ENCODE assay signal across 11 cellular contexts in the genomic region with DNA sequence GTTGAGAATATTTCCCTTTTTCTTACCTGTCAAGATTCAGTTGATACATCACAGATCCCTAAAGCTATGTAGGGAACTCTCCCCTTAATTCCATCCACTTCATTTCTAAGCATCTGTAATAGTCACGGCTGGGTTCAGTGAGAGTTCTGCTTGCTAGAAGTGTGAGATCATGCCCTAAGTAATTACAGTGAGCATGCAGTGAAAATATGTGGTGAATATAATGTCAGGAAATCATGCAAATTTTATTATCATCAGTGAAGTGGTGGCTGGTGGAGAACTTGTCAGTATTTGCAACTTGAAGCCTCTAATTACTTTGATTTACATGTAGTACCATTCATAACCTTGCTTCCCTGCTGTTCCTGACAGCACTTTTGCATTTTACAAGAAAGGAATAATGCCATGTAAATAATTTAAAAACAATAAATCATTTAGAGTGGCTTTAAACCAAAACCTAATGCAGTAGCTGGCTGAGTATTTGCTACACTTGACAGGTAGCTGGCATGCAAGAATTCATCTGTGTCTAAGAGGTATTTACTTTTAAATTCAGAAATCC. TPM values are rescaled to one million over a fixed set of nuclear protein-coding genes. Genes with fewer than 3 reads are reported as not detected.
DNase-seq lines count a peak whose midpoint lies in the region; ATAC-seq and TF ChIP-seq lines count a peak whose summit lies in the region.
"Had no signal": no experiment of that assay in that cellular context is flagged by ENCODE, and none has a peak within 500 bp of the region (broad histone marks: within the 10 kb centered on the region; RNA-seq: fewer than 3 reads in every experiment).

No MANE protein-coding gene starts in this region.

- POLR2A ChIA-PET in HEK293 (lab: Yijun Ruan, JAX), result interaction anchor here (0.8 to 1.4 kb wide), 4 partner anchors 29 to 726 kb away, joined by 3 to 4 read pairs (median 3); a partner anchor contains a TSS

- no peak for TF ChIP-seq CTCF in HEK293 (tag by site-specific recombination; IDR thresholded peaks at IDR 0.05)
- TF ChIP-seq CTCF in endodermal cell (conservative IDR thresholded peaks at IDR 0.05), result no peak

- no peak overlapping the region for H3K4me3 ChIP-seq in HEK293 (ENCODE audit: low read depth, low read length)
- peak overlapping the region; percentile 2 for H3K4me3 ChIP-seq in endodermal cell (ENCODE audit: low read length)
- peak overlapping the region; percentile 16 for H3K4me3 ChIP-seq in skeletal muscle satellite cell (ENCODE audit: low read length)
- H3K4me3 ChIP-seq: GM12878 had no signal

- H3K27me3 Mint-ChIP-seq in endodermal cell (ENCODE audit: insufficient read depth), result peaks cover 51% of the 10 kb centered on the region

- H3K4me3 Mint-ChIP-seq in endodermal cell, result no peak overlapping the region
- H3K4me3 Mint-ChIP-seq: activated B cell treated with CpG ODN at 0.5 μM for 24 hours; activated naive CD8-positive, alpha-beta T cell had no signal

- CTCF ChIA-PET in HEK293 (lab: Yijun Ruan, JAX), result interaction anchor here (0.6 to 0.7 kb wide), 4 partner anchors 58 to 817 kb away, joined by 3 to 5 read pairs (median 3); no protein-coding TSS in a partner anchor

- H3K36me3 ChIP-seq in HEK293 (ENCODE audit: control insufficient read depth in 2 of 2, insufficient read depth in 1 of 2, low read length in 2 of 2) (no peaks in the 10 kb centered on the region), endodermal cell (ENCODE audit: control insufficient read depth, insufficient read depth, low read length) (no peaks in the 10 kb centered on the region), skeletal muscle satellite cell (ENCODE audit: insufficient read depth, low read length) (no peaks in the 10 kb centered on the region)

- H3K27ac ChIP-seq in HEK293 (ENCODE audit: extremely low read depth, low read depth, low read length) (peak overlapping the region; percentile 82), endodermal cell (ENCODE audit: low read depth, low read length) (no peak overlapping the region), substantia nigra (ENCODE audit: low read depth, low read length, poor library complexity, severe bottlenecking) (no peak overlapping the region)

- WGBS in endodermal cell (ENCODE audit: insufficient coverage in 1 of 2, insufficient read length in 1 of 2), 2 experiments, result 20 to 55% methylated on average over 1 of the region's 1 CpG

- peak; percentile 9 for DNase-seq in NCI-H2227 (lab: John Stamatoyannopoulos, UW; ENCODE audit: unreplicated experiment)
- DNase-seq in endodermal cell, result no peak
- no peak for DNase-seq in substantia nigra (lab: John Stamatoyannopoulos, UW)
- DNase-seq: activated B cell treated with CpG ODN at 0.5 μM for 24 hours had no signal

- H3K27ac Mint-ChIP-seq in endodermal cell, result no peak overlapping the region
- H3K27ac Mint-ChIP-seq: activated B cell treated with CpG ODN at 0.5 μM for 24 hours; activated naive CD8-positive, alpha-beta T cell had no signal

- H3K4me1 Mint-ChIP-seq in endodermal cell, result peaks cover 29% of the 10 kb centered on the region
- H3K4me1 Mint-ChIP-seq: activated B cell treated with CpG ODN at 0.5 μM for 24 hours had no signal

- ATAC-seq in HG03521 (IDR thresholded peaks at IDR 0.05; ENCODE audit: unreplicated experiment) (no peak), GM21619 (IDR thresholded peaks at IDR 0.05; ENCODE audit: unreplicated experiment) (no peak)
- ATAC-seq: GM12878 had no signal

- peaks cover 39% of the 10 kb centered on the region for H3K27me3 ChIP-seq in endodermal cell (ENCODE audit: control insufficient read depth, insufficient read depth, low read length, poor library complexity, severe bottlenecking)
- no peaks in the 10 kb centered on the region for H3K27me3 ChIP-seq in skeletal muscle satellite cell (ENCODE audit: control insufficient read depth, insufficient read depth, low read length)

- no peak overlapping the region for H3K9ac ChIP-seq in endodermal cell (ENCODE audit: extremely low read depth, low read length, poor library complexity, severe bottlenecking)
- peak overlapping the region; percentile 22 for H3K9ac ChIP-seq in skeletal muscle satellite cell (ENCODE audit: low read depth, low read length)

- H3K36me3 Mint-ChIP-seq in endodermal cell (ENCODE audit: low read depth), result no peaks in the 10 kb centered on the region
- H3K36me3 Mint-ChIP-seq: activated naive CD8-positive, alpha-beta T cell had no signal

- peaks cover 11% of the 10 kb centered on the region for H3K9me3 Mint-ChIP-seq in endodermal cell
- H3K9me3 Mint-ChIP-seq: activated B cell treated with CpG ODN at 0.5 μM for 24 hours had no signal

- H3K4me2 ChIP-seq in skeletal muscle satellite cell (ENCODE audit: low read length), result peak overlapping the region; percentile 57

- peaks cover 6% of the 10 kb centered on the region for H3K4me1 ChIP-seq in HEK293 (ENCODE audit: control insufficient read depth, insufficient read depth, low read length)
- H3K4me1 ChIP-seq in endodermal cell (ENCODE audit: control insufficient read depth, insufficient read depth, low read length), result peaks cover 6% of the 10 kb centered on the region
- peaks cover 58% of the 10 kb centered on the region for H3K4me1 ChIP-seq in skeletal muscle satellite cell (ENCODE audit: control insufficient read depth, insufficient read depth, low read length)

- H3K9me3 ChIP-seq in HEK293 (ENCODE audit: control insufficient read depth, insufficient read depth, low read depth, low read length) (no peaks in the 10 kb centered on the region), endodermal cell (ENCODE audit: control insufficient read depth, low read length) (no peaks in the 10 kb centered on the region), skeletal muscle satellite cell (replicated peaks; ENCODE audit: low read length) (no peaks in the 10 kb centered on the region)

TF ChIP-seq in HEK293, 187 proteins besides CTCF, POLR2A, EP300 and RAD21 (continues in another document):
- TF ChIP-seq ZNF521 (tag by site-specific recombination; IDR thresholded peaks at IDR 0.05) (no peak), BCL11B (tag by site-specific recombination; IDR thresholded peaks at IDR 0.05; ENCODE audit: low read depth) (peak; percentile 95), ZBTB48 (tag by site-specific recombination; IDR thresholded peaks at IDR 0.05) (peak; percentile 84), TRIM28 (IDR thresholded peaks at IDR 0.05; ENCODE audit: borderline replicate concordance, low read length) (no peak; the same call in 1 of the 2 replicates), ZSCAN23 (tag by site-specific recombination; IDR thresholded peaks at IDR 0.05) (peak; percentile 87; the same call in 1 of the 2 replicates), ZNF169 (tag by site-specific recombination; IDR thresholded peaks at IDR 0.05) (no peak), KLF16 (tag by site-specific recombination; IDR thresholded peaks at IDR 0.05) (peak; percentile 57; the same call in 1 of the 2 replicates), ZNF544 (tag by site-specific recombination; IDR thresholded peaks at IDR 0.05) (no peak), ZNF76 (tag by site-specific recombination; IDR thresholded peaks at IDR 0.05; ENCODE audit: borderline replicate concordance, low read depth) (peak; percentile 63; the same call in 1 of the 2 replicates), ZXDB (tag by site-specific recombination; IDR thresholded peaks at IDR 0.05) (peak; percentile 93), ZNF302 (tag by site-specific recombination; IDR thresholded peaks at IDR 0.05; ENCODE audit: low read depth) (no peak), ZNF121 (tag by site-specific recombination; IDR thresholded peaks at IDR 0.05) (no peak)
- TF ChIP-seq, protein P1, sequence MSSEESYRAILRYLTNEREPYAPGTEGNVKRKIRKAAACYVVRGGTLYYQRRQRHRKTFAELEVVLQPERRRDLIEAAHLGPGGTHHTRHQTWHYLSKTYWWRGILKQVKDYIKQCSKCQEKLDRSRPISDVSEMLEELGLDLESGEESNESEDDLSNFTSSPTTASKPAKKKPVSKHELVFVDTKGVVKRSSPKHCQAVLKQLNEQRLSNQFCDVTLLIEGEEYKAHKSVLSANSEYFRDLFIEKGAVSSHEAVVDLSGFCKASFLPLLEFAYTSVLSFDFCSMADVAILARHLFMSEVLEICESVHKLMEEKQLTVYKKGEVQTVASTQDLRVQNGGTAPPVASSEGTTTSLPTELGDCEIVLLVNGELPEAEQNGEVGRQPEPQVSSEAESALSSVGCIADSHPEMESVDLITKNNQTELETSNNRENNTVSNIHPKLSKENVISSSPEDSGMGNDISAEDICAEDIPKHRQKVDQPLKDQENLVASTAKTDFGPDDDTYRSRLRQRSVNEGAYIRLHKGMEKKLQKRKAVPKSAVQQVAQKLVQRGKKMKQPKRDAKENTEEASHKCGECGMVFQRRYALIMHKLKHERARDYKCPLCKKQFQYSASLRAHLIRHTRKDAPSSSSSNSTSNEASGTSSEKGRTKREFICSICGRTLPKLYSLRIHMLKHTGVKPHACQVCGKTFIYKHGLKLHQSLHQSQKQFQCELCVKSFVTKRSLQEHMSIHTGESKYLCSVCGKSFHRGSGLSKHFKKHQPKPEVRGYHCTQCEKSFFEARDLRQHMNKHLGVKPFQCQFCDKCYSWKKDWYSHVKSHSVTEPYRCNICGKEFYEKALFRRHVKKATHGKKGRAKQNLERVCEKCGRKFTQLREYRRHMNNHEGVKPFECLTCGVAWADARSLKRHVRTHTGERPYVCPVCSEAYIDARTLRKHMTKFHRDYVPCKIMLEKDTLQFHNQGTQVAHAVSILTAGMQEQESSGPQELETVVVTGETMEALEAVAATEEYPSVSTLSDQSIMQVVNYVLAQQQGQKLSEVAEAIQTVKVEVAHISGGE (tag by site-specific recombination; conservative IDR thresholded peaks at IDR 0.05; ENCODE audit: low read depth), result no peak

RNA-seq across cellular contexts. Expression of a gene that starts 28.3 kb away (rescaled TPM):
- total RNA-seq in endodermal cell, result not detected
- polyA plus RNA-seq in endodermal cell (2013, experiment 1 of 2), result not detected
- polyA plus RNA-seq in endodermal cell (2013, experiment 2 of 2), result not detected
- total RNA-seq in skeletal muscle satellite cell (2012; rRNA removed), result 0.51 and 2.2 TPM in 2 replicates
- total RNA-seq: activated B cell treated with CpG ODN at 0.5 μM for 24 hours had no signal

RNA-seq across cellular contexts. Expression of a gene that starts 40.8 kb away (rescaled TPM):
- total RNA-seq in endodermal cell, result 1 to 10 TPM in 1 of 2 donors, under 1 TPM in 1; 0.49 to 1.6 TPM
- polyA plus RNA-seq in endodermal cell (2013, experiment 1 of 2), result not detected
- 0.08 TPM for polyA plus RNA-seq in endodermal cell (2013, experiment 2 of 2)
- total RNA-seq in skeletal muscle satellite cell (2012; rRNA removed), result 6.1 and 7.2 TPM in 2 replicates
- total RNA-seq: activated B cell treated with CpG ODN at 0.5 μM for 24 hours, mononuclear cell had no signal
